ENCODE assay signal across 1 cellular context in the genomic region with DNA sequence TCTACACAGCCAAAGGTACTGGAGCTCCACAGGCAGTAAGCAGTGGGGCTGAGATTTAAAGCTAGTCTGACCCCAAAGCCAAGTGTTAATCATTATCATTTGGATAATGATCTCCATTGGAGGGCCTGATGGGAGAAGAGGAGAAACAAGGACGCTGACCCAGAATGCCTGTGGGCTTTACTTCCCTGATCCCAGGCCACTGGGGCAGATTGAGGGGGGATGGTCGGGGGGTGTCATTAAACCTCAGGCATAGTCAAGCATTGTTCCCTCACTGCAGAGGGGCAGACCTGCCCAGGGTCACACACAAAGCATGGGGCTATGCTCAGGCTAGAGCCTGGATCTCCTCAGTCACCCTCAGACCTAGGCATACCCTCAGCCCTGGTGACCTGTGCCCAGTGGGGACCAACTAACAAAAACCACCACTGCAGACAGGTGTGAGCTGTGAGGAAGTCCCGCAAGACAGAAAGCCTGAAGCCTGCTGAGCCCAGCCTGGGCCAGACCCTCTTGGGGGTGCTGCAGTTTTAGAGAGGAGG.
TF ChIP-seq lines count a peak whose summit lies in the region.

No MANE protein-coding gene starts in this region.

TF ChIP-seq in GM23338, 12 proteins besides CTCF, POLR2A, EP300 and RAD21 (continued from another document):
- TF ChIP-seq, protein P1, sequence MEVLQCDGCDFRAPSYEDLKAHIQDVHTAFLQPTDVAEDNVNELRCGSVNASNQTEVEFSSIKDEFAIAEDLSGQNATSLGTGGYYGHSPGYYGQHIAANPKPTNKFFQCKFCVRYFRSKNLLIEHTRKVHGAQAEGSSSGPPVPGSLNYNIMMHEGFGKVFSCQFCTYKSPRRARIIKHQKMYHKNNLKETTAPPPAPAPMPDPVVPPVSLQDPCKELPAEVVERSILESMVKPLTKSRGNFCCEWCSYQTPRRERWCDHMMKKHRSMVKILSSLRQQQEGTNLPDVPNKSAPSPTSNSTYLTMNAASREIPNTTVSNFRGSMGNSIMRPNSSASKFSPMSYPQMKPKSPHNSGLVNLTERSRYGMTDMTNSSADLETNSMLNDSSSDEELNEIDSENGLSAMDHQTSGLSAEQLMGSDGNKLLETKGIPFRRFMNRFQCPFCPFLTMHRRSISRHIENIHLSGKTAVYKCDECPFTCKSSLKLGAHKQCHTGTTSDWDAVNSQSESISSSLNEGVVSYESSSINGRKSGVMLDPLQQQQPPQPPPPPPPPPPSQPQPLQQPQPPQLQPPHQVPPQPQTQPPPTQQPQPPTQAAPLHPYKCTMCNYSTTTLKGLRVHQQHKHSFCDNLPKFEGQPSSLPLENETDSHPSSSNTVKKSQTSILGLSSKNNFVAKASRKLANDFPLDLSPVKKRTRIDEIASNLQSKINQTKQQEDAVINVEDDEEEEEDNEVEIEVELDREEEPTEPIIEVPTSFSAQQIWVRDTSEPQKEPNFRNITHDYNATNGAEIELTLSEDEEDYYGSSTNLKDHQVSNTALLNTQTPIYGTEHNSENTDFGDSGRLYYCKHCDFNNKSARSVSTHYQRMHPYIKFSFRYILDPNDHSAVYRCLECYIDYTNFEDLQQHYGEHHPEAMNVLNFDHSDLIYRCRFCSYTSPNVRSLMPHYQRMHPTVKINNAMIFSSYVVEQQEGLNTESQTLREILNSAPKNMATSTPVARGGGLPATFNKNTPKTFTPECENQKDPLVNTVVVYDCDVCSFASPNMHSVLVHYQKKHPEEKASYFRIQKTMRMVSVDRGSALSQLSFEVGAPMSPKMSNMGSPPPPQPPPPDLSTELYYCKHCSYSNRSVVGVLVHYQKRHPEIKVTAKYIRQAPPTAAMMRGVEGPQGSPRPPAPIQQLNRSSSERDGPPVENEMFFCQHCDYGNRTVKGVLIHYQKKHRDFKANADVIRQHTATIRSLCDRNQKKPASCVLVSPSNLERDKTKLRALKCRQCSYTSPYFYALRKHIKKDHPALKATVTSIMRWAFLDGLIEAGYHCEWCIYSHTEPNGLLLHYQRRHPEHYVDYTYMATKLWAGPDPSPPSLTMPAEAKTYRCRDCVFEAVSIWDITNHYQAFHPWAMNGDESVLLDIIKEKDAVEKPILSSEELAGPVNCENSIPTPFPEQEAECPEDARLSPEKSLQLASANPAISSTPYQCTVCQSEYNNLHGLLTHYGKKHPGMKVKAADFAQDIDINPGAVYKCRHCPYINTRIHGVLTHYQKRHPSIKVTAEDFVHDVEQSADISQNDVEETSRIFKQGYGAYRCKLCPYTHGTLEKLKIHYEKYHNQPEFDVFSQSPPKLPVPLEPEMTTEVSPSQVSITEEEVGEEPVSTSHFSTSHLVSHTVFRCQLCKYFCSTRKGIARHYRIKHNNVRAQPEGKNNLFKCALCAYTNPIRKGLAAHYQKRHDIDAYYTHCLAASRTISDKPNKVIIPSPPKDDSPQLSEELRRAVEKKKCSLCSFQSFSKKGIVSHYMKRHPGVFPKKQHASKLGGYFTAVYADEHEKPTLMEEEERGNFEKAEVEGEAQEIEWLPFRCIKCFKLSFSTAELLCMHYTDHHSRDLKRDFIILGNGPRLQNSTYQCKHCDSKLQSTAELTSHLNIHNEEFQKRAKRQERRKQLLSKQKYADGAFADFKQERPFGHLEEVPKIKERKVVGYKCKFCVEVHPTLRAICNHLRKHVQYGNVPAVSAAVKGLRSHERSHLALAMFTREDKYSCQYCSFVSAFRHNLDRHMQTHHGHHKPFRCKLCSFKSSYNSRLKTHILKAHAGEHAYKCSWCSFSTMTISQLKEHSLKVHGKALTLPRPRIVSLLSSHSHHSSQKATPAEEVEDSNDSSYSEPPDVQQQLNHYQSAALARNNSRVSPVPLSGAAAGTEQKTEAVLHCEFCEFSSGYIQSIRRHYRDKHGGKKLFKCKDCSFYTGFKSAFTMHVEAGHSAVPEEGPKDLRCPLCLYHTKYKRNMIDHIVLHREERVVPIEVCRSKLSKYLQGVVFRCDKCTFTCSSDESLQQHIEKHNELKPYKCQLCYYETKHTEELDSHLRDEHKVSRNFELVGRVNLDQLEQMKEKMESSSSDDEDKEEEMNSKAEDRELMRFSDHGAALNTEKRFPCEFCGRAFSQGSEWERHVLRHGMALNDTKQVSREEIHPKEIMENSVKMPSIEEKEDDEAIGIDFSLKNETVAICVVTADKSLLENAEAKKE (CRISPR knock-in tag; IDR thresholded peaks at IDR 0.05), result no peak
